In the genomic region with DNA sequence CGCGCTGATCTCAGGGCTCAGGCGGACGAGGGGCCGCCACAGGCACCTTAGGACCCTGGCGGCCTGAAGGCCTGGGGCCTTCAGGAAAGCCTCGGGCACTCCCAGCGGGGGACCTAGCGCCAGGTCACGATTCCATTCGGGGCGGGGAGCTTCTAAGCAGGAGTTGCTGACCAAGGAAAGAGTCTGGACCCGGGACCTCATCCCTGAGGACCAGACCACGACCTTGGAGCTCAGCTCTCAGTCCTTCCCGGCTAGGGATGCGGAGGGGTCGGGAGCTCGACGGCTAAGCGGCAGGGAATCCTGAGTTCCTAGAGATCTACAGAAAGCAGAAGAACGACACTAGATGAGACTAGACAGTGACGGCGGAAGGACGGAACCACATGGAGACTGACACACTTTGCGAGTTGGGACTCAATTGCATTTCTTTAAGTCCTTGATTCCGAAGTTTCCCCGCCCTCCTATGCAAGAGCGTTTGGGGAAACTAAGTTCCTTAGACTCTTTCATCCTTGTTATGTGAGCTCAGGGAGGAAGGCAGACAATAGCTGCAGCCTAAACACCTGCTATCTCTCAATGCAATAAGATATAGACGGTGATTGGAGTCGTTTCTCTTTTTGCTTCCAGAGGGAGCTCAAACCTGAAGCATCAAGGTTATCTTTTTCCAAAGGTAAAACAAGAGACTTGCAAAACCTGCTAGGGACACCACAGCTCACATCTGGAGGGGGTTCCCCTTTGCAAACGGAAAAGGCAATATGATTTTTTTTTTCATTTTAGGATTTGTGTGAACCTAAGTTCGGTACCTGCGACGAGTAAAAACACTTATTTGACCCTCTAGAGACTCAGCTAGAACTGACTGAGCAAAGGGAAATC, we compare ENCODE assay signal across 11 cellular contexts. TPM values are rescaled to one million over a fixed set of nuclear protein-coding genes. Genes with fewer than 3 reads are reported as not detected.
DNase-seq lines count a peak whose midpoint lies in the region; ATAC-seq, FAIRE-seq and TF ChIP-seq lines count a peak whose summit lies in the region.
"Had no signal": no experiment of that assay in that cellular context is flagged by ENCODE, and none has a peak within 500 bp of the region (broad histone marks: within the 10 kb centered on the region; RNA-seq: fewer than 3 reads in every experiment).

No MANE protein-coding gene starts in this region.

- H3K36me3 Mint-ChIP-seq in natural killer cell = no peaks in the 10 kb centered on the region

- FAIRE-seq in GM12891 (lab: Jason Lieb, UNC) (peak; percentile 40), GM12892 (lab: Jason Lieb, UNC) (no peak)

- DNase-seq in AG04449 (ENCODE audit: low read depth, low spot score) (no peak), GM12891 (ENCODE audit: insufficient read length, low spot score) (no peak), choroid plexus epithelial cell (ENCODE audit: low read depth) (peak; percentile 60), natural killer cell (no peak), NCI-H526 treated with DMSO at 0.1 percent for 48 hours (lab: John Stamatoyannopoulos, UW) (no peak), GM12892 (ENCODE audit: insufficient read length) (no peak), NCI-H1048 (lab: John Stamatoyannopoulos, UW) (no peak), NCI-H1694 treated with DMSO at 0.1 percent for 48 hours (lab: John Stamatoyannopoulos, UW) (no peak)
- DNase-seq: kidney glomerular epithelial cell, MV-4-11 had no signal

- TF ChIP-seq POLR2A in GM12891 (IDR thresholded peaks at IDR 0.05; ENCODE audit: low read depth, low read length) (no peak), GM12892 (IDR thresholded peaks at IDR 0.05; ENCODE audit: low read depth, low read length) (no peak)

- no peak for ATAC-seq in natural killer cell

- H3K9me3 Mint-ChIP-seq in natural killer cell = no peaks in the 10 kb centered on the region

- intact Hi-C loops in natural killer cell (cut with micrococcal nuclease) = no loop called here

- peaks cover 21 to 30% of the 10 kb centered on the region in 2 donors for H3K4me1 Mint-ChIP-seq in natural killer cell

- TF ChIP-seq CTCF in AG04449 (IDR thresholded peaks at IDR 0.05; ENCODE audit: insufficient read depth, low read length, missing control alignments) (no peak), choroid plexus epithelial cell (conservative IDR thresholded peaks at IDR 0.05; ENCODE audit: low read depth, low read length) (no peak), natural killer cell (IDR thresholded peaks at IDR 0.05) (no peak)

- H3K27ac Mint-ChIP-seq in natural killer cell = no peak overlapping the region

- H3K4me3 ChIP-seq in AG04449 (ENCODE audit: low read depth, low read length) = peak overlapping the region; percentile 47; the same call in 1 of the 2 replicates
- peak overlapping the region; percentile 54 for H3K4me3 ChIP-seq in choroid plexus epithelial cell (ENCODE audit: low read depth, low read length)

- POLR2A ChIA-PET in AG04449 (lab: Yijun Ruan, JAX) = interaction anchor here (0.6 kb wide), 1 partner anchor 16 kb away, joined by 3 read pairs; no protein-coding TSS in a partner anchor

- CTCF ChIA-PET in AG04449 (lab: Yijun Ruan, JAX) = no interaction called here

- H3K27me3 Mint-ChIP-seq in natural killer cell (ENCODE audit: low read depth in 2 of 2) = peaks cover 79 to 83% of the 10 kb centered on the region in 2 donors

- H3K4me3 Mint-ChIP-seq in natural killer cell = peak overlapping the region; percentile 37

TF ChIP-seq in GM12891, 5 proteins besides CTCF, POLR2A, EP300 and RAD21:
- TF ChIP-seq PAX5 (IDR thresholded peaks at IDR 0.05; ENCODE audit: insufficient read depth, low read length, severe bottlenecking) = no peak
- TF ChIP-seq POLR2AphosphoS5 (IDR thresholded peaks at IDR 0.05; ENCODE audit: low read depth, low read length) = no peak
- no peak for TF ChIP-seq POU2F2 (IDR thresholded peaks at IDR 0.05; ENCODE audit: low read depth, low read length)
- no peak for TF ChIP-seq TAF1 (IDR thresholded peaks at IDR 0.05; ENCODE audit: low read depth, low read length)
- TF ChIP-seq SPI1 (IDR thresholded peaks at IDR 0.05; ENCODE audit: low read depth, low read length) = no peak

RNA-seq across cellular contexts. Expression of gene NR2F1-AS1, which starts 9.7 kb away (rescaled TPM):
- 0.49 TPM for polyA plus RNA-seq in GM12891 (2012; ENCODE audit: low read depth, missing spikeins)
- total RNA-seq in natural killer cell = not detected
- polyA plus RNA-seq in GM12892 (2012; ENCODE audit: missing spikeins) = 1.2 TPM
- total RNA-seq: T-helper 1 cell treated with Interleukin-12 subunit alpha and Interleukin-12 subunit beta and Interleukin-4 antibody, amounts not matched to agents 30 ng/mL and 1 ng/mL, for 36 hours had no signal

RNA-seq across cellular contexts. Expression of gene NR2F1, which starts 11.7 kb away (rescaled TPM):
- polyA plus RNA-seq in GM12891 (2012; ENCODE audit: low read depth, missing spikeins) = not detected
- not detected for total RNA-seq in natural killer cell
- polyA plus RNA-seq in GM12892 (2012; ENCODE audit: missing spikeins) = not detected
- total RNA-seq: T-helper 1 cell treated with Interleukin-12 subunit alpha and Interleukin-12 subunit beta and Interleukin-4 antibody, amounts not matched to agents 30 ng/mL and 1 ng/mL, for 36 hours had no signal
